Comparison of ENCODE assay signal across 1 cellular context in the genomic region with DNA sequence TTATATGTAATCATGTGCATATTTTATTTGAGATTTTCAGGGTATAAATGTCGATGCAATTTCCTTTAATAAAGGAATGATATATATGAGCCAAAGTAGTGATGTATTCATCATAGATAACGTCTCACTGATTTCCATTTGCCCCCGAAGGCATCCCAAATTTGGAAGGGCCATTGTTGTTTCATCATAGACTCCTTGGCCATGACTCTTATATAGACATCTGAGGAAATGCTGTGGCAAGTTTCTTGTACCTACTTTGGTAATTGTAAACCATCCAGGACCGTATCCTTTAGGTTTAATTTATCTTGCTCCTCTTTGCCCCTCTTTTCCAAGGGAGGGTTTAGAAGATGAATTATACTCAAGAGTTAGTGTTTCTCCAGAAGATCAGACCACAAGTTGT.
TF ChIP-seq lines count a peak whose summit lies in the region.

No MANE protein-coding gene starts in this region.

TF ChIP-seq in IMR-90, 13 proteins besides CTCF, POLR2A, EP300 and RAD21:
- TF ChIP-seq, protein P1, sequence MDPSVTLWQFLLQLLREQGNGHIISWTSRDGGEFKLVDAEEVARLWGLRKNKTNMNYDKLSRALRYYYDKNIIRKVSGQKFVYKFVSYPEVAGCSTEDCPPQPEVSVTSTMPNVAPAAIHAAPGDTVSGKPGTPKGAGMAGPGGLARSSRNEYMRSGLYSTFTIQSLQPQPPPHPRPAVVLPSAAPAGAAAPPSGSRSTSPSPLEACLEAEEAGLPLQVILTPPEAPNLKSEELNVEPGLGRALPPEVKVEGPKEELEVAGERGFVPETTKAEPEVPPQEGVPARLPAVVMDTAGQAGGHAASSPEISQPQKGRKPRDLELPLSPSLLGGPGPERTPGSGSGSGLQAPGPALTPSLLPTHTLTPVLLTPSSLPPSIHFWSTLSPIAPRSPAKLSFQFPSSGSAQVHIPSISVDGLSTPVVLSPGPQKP (IDR thresholded peaks at IDR 0.05; ENCODE audit: borderline replicate concordance, low read depth, low read length), result no peak
- TF ChIP-seq CHD1 (IDR thresholded peaks at IDR 0.05; ENCODE audit: low read depth, low read length) (no peak), CEBPB (IDR thresholded peaks at IDR 0.05; ENCODE audit: low read depth, low read length) (no peak), BHLHE40 (IDR thresholded peaks at IDR 0.05; ENCODE audit: low read depth, low read length) (no peak), MXI1 (IDR thresholded peaks at IDR 0.05; ENCODE audit: borderline replicate concordance, low read depth, low read length) (no peak), FOS (IDR thresholded peaks at IDR 0.05; ENCODE audit: low read depth, low read length) (no peak), MAFK (IDR thresholded peaks at IDR 0.05; ENCODE audit: low read depth, low read length) (no peak), NFE2L2 (IDR thresholded peaks at IDR 0.05; ENCODE audit: low read depth, low read length) (no peak), SMC3 (IDR thresholded peaks at IDR 0.05; ENCODE audit: low read depth, low read length) (no peak), MAZ (IDR thresholded peaks at IDR 0.05; ENCODE audit: borderline replicate concordance, low read depth, low read length) (no peak), RFX5 (IDR thresholded peaks at IDR 0.05; ENCODE audit: low read depth, low read length) (no peak)
